ENCODE assay signal across 18 cellular contexts in the genomic region with DNA sequence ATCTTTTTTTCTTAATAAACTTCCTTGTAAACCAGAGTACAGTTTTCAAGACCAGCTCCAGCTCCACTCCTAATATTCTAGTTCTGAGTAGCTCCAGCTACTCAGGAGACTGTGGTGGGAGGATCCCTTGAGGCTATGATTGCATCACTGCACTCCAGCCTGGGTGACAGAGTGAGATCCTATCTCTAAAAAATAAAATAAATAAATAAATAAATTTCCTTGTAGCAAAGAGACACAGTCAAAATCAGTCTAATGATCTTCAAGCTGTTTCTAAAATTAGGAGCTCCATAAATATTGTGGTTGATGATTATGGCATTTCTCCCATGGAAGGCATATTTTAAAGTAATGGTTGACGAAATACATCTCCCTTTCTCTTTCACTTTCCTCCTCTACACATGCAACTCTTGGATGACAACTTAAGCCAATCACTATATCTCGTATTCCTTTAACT. TPM values are rescaled to one million over a fixed set of nuclear protein-coding genes. Genes with fewer than 3 reads are reported as not detected.
DNase-seq lines count a peak whose midpoint lies in the region; FAIRE-seq and TF ChIP-seq lines count a peak whose summit lies in the region.
"Had no signal": no experiment of that assay in that cellular context is flagged by ENCODE, and none has a peak within 500 bp of the region (broad histone marks: within the 10 kb centered on the region; RNA-seq: fewer than 3 reads in every experiment).

No MANE protein-coding gene starts in this region.

- no peaks in the 10 kb centered on the region for H3K4me1 ChIP-seq in kidney (ENCODE audit: control insufficient read depth in 1 of 2, insufficient read depth in 1 of 2, low read depth in 1 of 2, low read length in 2 of 2)
- no peaks in the 10 kb centered on the region for H3K4me1 ChIP-seq in H9 (ENCODE audit: insufficient read depth, low read length)
- H3K4me1 ChIP-seq: BLaER1, gastroesophageal sphincter, upper lobe of right lung had no signal

- no peak overlapping the region for H3T11ph ChIP-seq in H9 (ENCODE audit: low read length)

- H3K27me3 ChIP-seq in H9 (ENCODE audit: insufficient read depth, low read length), result no peaks in the 10 kb centered on the region
- H3K27me3 ChIP-seq: BLaER1, gastroesophageal sphincter, upper lobe of right lung had no signal

- no peak overlapping the region for H3K23ac ChIP-seq in H9 (ENCODE audit: insufficient read length, low read depth, low read length)

- no peak for TF ChIP-seq CTCF in AG10803 (conservative IDR thresholded peaks at IDR 0.05; ENCODE audit: low read length)
- no peak for TF ChIP-seq CTCF in HFFc6 (IDR thresholded peaks at IDR 0.05)
- TF ChIP-seq CTCF in astrocyte of the spinal cord (IDR thresholded peaks at IDR 0.05; ENCODE audit: low read depth, low read length), result no peak
- no peak for TF ChIP-seq CTCF in kidney (IDR thresholded peaks at IDR 0.05; ENCODE audit: borderline replicate concordance, extremely low read depth, insufficient read depth)
- no peak for TF ChIP-seq CTCF in H9 (conservative IDR thresholded peaks at IDR 0.05)

- no peaks in the 10 kb centered on the region for H4K20me1 ChIP-seq in H9 (ENCODE audit: control insufficient read depth, insufficient read depth, insufficient read length)
- H4K20me1 ChIP-seq: BLaER1 had no signal

- H3K36me3 ChIP-seq in kidney (ENCODE audit: control insufficient read depth in 1 of 2, insufficient read depth in 2 of 2, low read length in 2 of 2), result no peaks in the 10 kb centered on the region
- H3K36me3 ChIP-seq: BLaER1, gastroesophageal sphincter, upper lobe of right lung had no signal

- no peak overlapping the region for H4K91ac ChIP-seq in H9 (ENCODE audit: insufficient read length, low read depth, low read length)

- 100% methylated on average over 1 of the region's 2 CpGs for WGBS in H9 (ENCODE audit: extremely low coverage, insufficient read length, low lambda C conversion rate)

- H2BK5ac ChIP-seq in H9 (ENCODE audit: insufficient read length, low read length), result no peak overlapping the region

- H3K79me1 ChIP-seq in H9 (ENCODE audit: insufficient read depth, low read depth, low read length, poor library complexity, severe bottlenecking), result no peaks in the 10 kb centered on the region

- no peak overlapping the region for H3K4me2 ChIP-seq in H9 (ENCODE audit: insufficient read depth, insufficient read length, low read length)
- H3K4me2 ChIP-seq: BLaER1 had no signal

- DNase-seq in AG10803 (ENCODE audit: low read depth) (peak; percentile 40), HFFc6 (peak; percentile 62), astrocyte of the spinal cord (ENCODE audit: low read depth, low spot score) (peak; percentile 7), kidney (peak; percentile 48), SK-N-DZ (ENCODE audit: low spot score) (no peak), H9 (no peak), LoVo (ENCODE audit: low spot score) (no peak)
- no peak for DNase-seq in activated CD8-positive, alpha-beta memory T cell treated with anti-CD3 and anti-CD28 coated beads, Interleukin-2, amount 50 U/mL, for 48 hours
- DNase-seq: activated CD4-positive, alpha-beta T cell treated with anti-CD3 and anti-CD28 coated beads for 36 hours; activated T-cell treated with anti-CD3 and anti-CD28 coated beads, Interleukin-2, amount 50 U/mL, for 48 hours; amygdala; DND-41; NCI-H1105 treated with DMSO at 0.1 percent for 48 hours; NCI-H345; upper lobe of right lung had no signal

- H3K4me3 Mint-ChIP-seq in HFFc6 (peak overlapping the region; percentile 16), H9 (no peak overlapping the region)
- H3K4me3 Mint-ChIP-seq: activated CD4-positive, alpha-beta T cell treated with anti-CD3 and anti-CD28 coated beads for 36 hours had no signal

- no peak overlapping the region for H4K8ac ChIP-seq in H9 (replicated peaks; ENCODE audit: insufficient read length, low read depth, low read length)

- H3K9me3 Mint-ChIP-seq in HFFc6 (no peaks in the 10 kb centered on the region), H9 (no peaks in the 10 kb centered on the region)

- no peak overlapping the region for H3K18ac ChIP-seq in H9 (ENCODE audit: insufficient read length, low read depth, low read length)

- H3K9me3 ChIP-seq in kidney (ENCODE audit: control insufficient read depth in 1 of 2, low read length in 2 of 2) (no peaks in the 10 kb centered on the region), H9 (ENCODE audit: control insufficient read depth, low read depth, low read length) (no peaks in the 10 kb centered on the region)
- H3K9me3 ChIP-seq: BLaER1, gastroesophageal sphincter, upper lobe of right lung had no signal

- H3K14ac ChIP-seq in H9 (ENCODE audit: insufficient read depth, low read length), result no peak overlapping the region

- no peaks in the 10 kb centered on the region for H3K23me2 ChIP-seq in H9 (ENCODE audit: insufficient read length, low read depth, low read length, poor library complexity, severe bottlenecking)

- FAIRE-seq in kidney (lab: Jason Lieb, UNC), result no peak
- FAIRE-seq: islet of Langerhans had no signal

- no peak overlapping the region for H2BK12ac ChIP-seq in H9 (ENCODE audit: insufficient read length, low read depth, low read length)

- in situ Hi-C loops in astrocyte of the spinal cord (cut with HindIII; ENCODE audit: low sequenced_read_pairs), result no loop called here

- H3K4me1 Mint-ChIP-seq in HFFc6 (ENCODE audit: low read depth) (peaks cover 9% of the 10 kb centered on the region), H9 (no peaks in the 10 kb centered on the region)
- H3K4me1 Mint-ChIP-seq: activated CD4-positive, alpha-beta T cell treated with anti-CD3 and anti-CD28 coated beads for 36 hours had no signal

- intact Hi-C loops in kidney (cut with DNase I), result no loop called here

- no peak overlapping the region for H2BK20ac ChIP-seq in H9 (ENCODE audit: low read depth, low read length, poor library complexity, severe bottlenecking)

- H3K9ac ChIP-seq in kidney (ENCODE audit: low read length in 2 of 2) (no peak overlapping the region), H9 (ENCODE audit: extremely low read depth, insufficient read length, low read length) (no peak overlapping the region)
- H3K9ac ChIP-seq: BLaER1 had no signal

- no peaks in the 10 kb centered on the region for H3K79me2 ChIP-seq in H9 (ENCODE audit: insufficient read depth, low read length)

- no peak overlapping the region for H2BK120ac ChIP-seq in H9 (ENCODE audit: low read depth, low read length, poor library complexity, severe bottlenecking)

- H3K27ac ChIP-seq in kidney (ENCODE audit: low read depth in 2 of 2, low read length in 2 of 2), result no peak overlapping the region
- no peak overlapping the region for H3K27ac ChIP-seq in H9 (ENCODE audit: insufficient read length, low read depth, low read length)
- H3K27ac ChIP-seq: BLaER1, gastroesophageal sphincter, upper lobe of right lung had no signal

- H3K4me3 ChIP-seq in AG10803 (ENCODE audit: low read length) (peak overlapping the region; percentile 20), astrocyte of the spinal cord (ENCODE audit: low read depth, low read length) (no peak overlapping the region), kidney (ENCODE audit: low read length in 2 of 2) (peak overlapping the region in 1 of 2 donors; percentile 15)
- H3K4me3 ChIP-seq: BLaER1, gastroesophageal sphincter, upper lobe of right lung had no signal

- no peak overlapping the region for H2BK15ac ChIP-seq in H9 (ENCODE audit: low read depth, low read length)

- H2AFZ ChIP-seq in H9 (ENCODE audit: low read length), result no peak overlapping the region

- no peak overlapping the region for H3K4ac ChIP-seq in H9 (ENCODE audit: low read depth, low read length)

- H4K5ac ChIP-seq in H9 (ENCODE audit: insufficient read length, low read depth, low read length), result no peak overlapping the region

- H3K27me3 Mint-ChIP-seq in HFFc6 (ENCODE audit: insufficient read depth) (peaks cover 17% of the 10 kb centered on the region), H9 (ENCODE audit: low read depth) (peaks cover 1% of the 10 kb centered on the region)

- no peaks in the 10 kb centered on the region for H3K36me3 Mint-ChIP-seq in HFFc6 (ENCODE audit: low read depth)
- H3K36me3 Mint-ChIP-seq in H9 (ENCODE audit: insufficient read depth in 1 of 3, low read depth in 3 of 3), result no peaks in the 10 kb centered on the region

- no peak overlapping the region for H3K27ac Mint-ChIP-seq in HFFc6
- H3K27ac Mint-ChIP-seq in H9, result no peak overlapping the region
- H3K27ac Mint-ChIP-seq: activated CD4-positive, alpha-beta T cell treated with anti-CD3 and anti-CD28 coated beads for 36 hours had no signal

- H2AK5ac ChIP-seq in H9 (ENCODE audit: insufficient read length, low read length), result no peak overlapping the region

- H3K56ac ChIP-seq in H9 (ENCODE audit: insufficient read length, low read depth, low read length), result no peak overlapping the region

RNA-seq across cellular contexts. Expression of gene TAOK1, which starts 42.3 kb away (rescaled TPM):
- total RNA-seq in HFFc6 (2021; fragmentation: NEBNext Ultra II Directional; extraction: Animal tissue kit (Norgen Biotek cat#: 25700)), result 10 to 100 TPM; 72.0 to 82.6 (median 75.1) TPM
- total RNA-seq in kidney (74.9 TPM), H9 (2021) (85.9 and 93.0 TPM in 2 replicates)
- 5.0 TPM for polyA plus RNA-seq in kidney (ENCODE audit: insufficient read depth, low read depth, low replicate concordance)
- polyA plus RNA-seq in SK-N-DZ (2014; cell fraction: cytosol; rRNA removed), result 20.3 and 21.9 TPM in 2 replicates
- polyA plus RNA-seq in SK-N-DZ (2014; cell fraction: nucleus; rRNA removed), result 24.0 and 34.9 TPM in 2 replicates

RNA-seq across cellular contexts. Expression of gene NUFIP2, which starts 53.9 kb away (rescaled TPM):
- total RNA-seq in HFFc6 (2021; fragmentation: NEBNext Ultra II Directional; extraction: Animal tissue kit (Norgen Biotek cat#: 25700)), result 10 to 100 TPM; 43.8 to 51.8 (median 49.9) TPM
- total RNA-seq in kidney (52.3 TPM), H9 (2021) (96.1 and 97.9 TPM in 2 replicates)
- 7.6 TPM for polyA plus RNA-seq in kidney (ENCODE audit: insufficient read depth, low read depth, low replicate concordance)
- 26.5 and 31.7 TPM in 2 replicates for polyA plus RNA-seq in SK-N-DZ (2014; cell fraction: cytosol; rRNA removed)
- 21.9 and 25.7 TPM in 2 replicates for polyA plus RNA-seq in SK-N-DZ (2014; cell fraction: nucleus; rRNA removed)

Comparison
In these comparisons a context has a peak if more than half of its experiments do, and no peak if none do; other contexts are left out.
1. DNase-seq: peak in AG10803 (single experiment), HFFc6 (single experiment), astrocyte of the spinal cord (single experiment) and kidney (single experiment); none in SK-N-DZ (single experiment), H9 (single experiment), activated CD8-positive, alpha-beta memory T cell treated with anti-CD3 and anti-CD28 coated beads, Interleukin-2, amount 50 U/mL, for 48 hours (single experiment) and LoVo (single experiment).